Comparison of ENCODE assay signal across 1 cellular context in the genomic region with DNA sequence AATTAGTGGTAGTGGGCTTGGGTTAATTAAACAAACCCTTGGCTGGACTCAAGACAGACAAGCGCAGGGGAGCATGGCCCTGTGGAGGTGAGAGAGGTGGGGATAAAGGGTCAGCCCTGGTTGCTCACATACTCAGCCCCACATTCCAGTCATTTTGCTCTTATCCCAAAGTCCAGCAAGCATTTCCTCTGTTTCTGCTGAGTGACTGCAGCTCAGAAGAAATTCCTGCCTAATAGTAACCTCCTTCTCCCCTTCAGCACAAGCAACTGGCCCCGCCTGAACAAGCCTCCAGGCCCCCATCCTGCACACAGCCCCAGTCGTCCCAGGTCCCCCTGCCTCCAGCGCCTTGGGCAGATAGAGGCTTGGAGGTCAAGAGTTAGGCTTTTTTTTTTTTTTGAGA.
TF ChIP-seq lines count a peak whose summit lies in the region.

No MANE protein-coding gene starts in this region.

TF ChIP-seq in HepG2, 621 proteins besides CTCF, POLR2A, EP300 and RAD21 (continued from another document and continues in another):
- TF ChIP-seq, protein P1, sequence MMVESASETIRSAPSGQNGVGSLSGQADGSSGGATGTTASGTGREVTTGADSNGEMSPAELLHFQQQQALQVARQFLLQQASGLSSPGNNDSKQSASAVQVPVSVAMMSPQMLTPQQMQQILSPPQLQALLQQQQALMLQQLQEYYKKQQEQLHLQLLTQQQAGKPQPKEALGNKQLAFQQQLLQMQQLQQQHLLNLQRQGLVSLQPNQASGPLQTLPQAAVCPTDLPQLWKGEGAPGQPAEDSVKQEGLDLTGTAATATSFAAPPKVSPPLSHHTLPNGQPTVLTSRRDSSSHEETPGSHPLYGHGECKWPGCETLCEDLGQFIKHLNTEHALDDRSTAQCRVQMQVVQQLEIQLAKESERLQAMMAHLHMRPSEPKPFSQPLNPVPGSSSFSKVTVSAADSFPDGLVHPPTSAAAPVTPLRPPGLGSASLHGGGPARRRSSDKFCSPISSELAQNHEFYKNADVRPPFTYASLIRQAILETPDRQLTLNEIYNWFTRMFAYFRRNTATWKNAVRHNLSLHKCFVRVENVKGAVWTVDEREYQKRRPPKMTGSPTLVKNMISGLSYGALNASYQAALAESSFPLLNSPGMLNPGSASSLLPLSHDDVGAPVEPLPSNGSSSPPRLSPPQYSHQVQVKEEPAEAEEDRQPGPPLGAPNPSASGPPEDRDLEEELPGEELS (CRISPR knock-in tag; IDR thresholded peaks at IDR 0.05): peak; percentile 48; the same call in 1 of the 2 replicates
- no peak for TF ChIP-seq ISL2 (CRISPR knock-in tag; IDR thresholded peaks at IDR 0.05)
- no peak for TF ChIP-seq CBX5 (CRISPR knock-in tag; IDR thresholded peaks at IDR 0.05; ENCODE audit: borderline replicate concordance)
- TF ChIP-seq SNAPC2 (CRISPR knock-in tag; IDR thresholded peaks at IDR 0.05): no peak
- TF ChIP-seq KDM2A (CRISPR knock-in tag; IDR thresholded peaks at IDR 0.05; ENCODE audit: borderline replicate concordance, low read depth): no peak
- TF ChIP-seq ZNF235 (CRISPR knock-in tag; IDR thresholded peaks at IDR 0.05; ENCODE audit: borderline replicate concordance): no peak
- no peak for TF ChIP-seq ZEB1 (IDR thresholded peaks at IDR 0.05; ENCODE audit: insufficient replicate concordance, low read depth)
- no peak for TF ChIP-seq ZNF24 (IDR thresholded peaks at IDR 0.05)
- TF ChIP-seq, protein P2, sequence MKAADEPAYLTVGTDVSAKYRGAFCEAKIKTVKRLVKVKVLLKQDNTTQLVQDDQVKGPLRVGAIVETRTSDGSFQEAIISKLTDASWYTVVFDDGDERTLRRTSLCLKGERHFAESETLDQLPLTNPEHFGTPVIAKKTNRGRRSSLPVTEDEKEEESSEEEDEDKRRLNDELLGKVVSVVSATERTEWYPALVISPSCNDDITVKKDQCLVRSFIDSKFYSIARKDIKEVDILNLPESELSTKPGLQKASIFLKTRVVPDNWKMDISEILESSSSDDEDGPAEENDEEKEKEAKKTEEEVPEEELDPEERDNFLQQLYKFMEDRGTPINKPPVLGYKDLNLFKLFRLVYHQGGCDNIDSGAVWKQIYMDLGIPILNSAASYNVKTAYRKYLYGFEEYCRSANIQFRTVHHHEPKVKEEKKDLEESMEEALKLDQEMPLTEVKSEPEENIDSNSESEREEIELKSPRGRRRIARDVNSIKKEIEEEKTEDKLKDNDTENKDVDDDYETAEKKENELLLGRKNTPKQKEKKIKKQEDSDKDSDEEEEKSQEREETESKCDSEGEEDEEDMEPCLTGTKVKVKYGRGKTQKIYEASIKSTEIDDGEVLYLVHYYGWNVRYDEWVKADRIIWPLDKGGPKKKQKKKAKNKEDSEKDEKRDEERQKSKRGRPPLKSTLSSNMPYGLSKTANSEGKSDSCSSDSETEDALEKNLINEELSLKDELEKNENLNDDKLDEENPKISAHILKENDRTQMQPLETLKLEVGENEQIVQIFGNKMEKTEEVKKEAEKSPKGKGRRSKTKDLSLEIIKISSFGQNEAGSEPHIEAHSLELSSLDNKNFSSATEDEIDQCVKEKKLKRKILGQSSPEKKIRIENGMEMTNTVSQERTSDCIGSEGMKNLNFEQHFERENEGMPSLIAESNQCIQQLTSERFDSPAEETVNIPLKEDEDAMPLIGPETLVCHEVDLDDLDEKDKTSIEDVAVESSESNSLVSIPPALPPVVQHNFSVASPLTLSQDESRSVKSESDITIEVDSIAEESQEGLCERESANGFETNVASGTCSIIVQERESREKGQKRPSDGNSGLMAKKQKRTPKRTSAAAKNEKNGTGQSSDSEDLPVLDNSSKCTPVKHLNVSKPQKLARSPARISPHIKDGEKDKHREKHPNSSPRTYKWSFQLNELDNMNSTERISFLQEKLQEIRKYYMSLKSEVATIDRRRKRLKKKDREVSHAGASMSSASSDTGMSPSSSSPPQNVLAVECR (CRISPR knock-in tag; IDR thresholded peaks at IDR 0.05; ENCODE audit: borderline replicate concordance): peak; percentile 47; the same call in 1 of the 2 replicates
- TF ChIP-seq ZNF562 (CRISPR knock-in tag; IDR thresholded peaks at IDR 0.05; ENCODE audit: borderline replicate concordance): no peak
- TF ChIP-seq ZNF703 (CRISPR knock-in tag; IDR thresholded peaks at IDR 0.05; ENCODE audit: borderline replicate concordance): no peak
- peak; percentile 32; the same call in 1 of the 2 replicates for TF ChIP-seq HDAC2 (CRISPR knock-in tag; IDR thresholded peaks at IDR 0.05)
- TF ChIP-seq ZBTB21 (CRISPR knock-in tag; IDR thresholded peaks at IDR 0.05): no peak
- TF ChIP-seq, protein P3, sequence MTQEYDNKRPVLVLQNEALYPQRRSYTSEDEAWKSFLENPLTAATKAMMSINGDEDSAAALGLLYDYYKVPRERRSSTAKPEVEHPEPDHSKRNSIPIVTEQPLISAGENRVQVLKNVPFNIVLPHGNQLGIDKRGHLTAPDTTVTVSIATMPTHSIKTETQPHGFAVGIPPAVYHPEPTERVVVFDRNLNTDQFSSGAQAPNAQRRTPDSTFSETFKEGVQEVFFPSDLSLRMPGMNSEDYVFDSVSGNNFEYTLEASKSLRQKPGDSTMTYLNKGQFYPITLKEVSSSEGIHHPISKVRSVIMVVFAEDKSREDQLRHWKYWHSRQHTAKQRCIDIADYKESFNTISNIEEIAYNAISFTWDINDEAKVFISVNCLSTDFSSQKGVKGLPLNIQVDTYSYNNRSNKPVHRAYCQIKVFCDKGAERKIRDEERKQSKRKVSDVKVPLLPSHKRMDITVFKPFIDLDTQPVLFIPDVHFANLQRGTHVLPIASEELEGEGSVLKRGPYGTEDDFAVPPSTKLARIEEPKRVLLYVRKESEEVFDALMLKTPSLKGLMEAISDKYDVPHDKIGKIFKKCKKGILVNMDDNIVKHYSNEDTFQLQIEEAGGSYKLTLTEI (CRISPR knock-in tag; conservative IDR thresholded peaks at IDR 0.05): no peak
- peak; percentile 25; the same call in 1 of the 2 replicates for TF ChIP-seq RXRB (CRISPR knock-in tag; IDR thresholded peaks at IDR 0.05; ENCODE audit: borderline replicate concordance)
- peak; percentile 48; the same call in 1 of the 2 replicates for TF ChIP-seq ZMYM4 (CRISPR knock-in tag; IDR thresholded peaks at IDR 0.05)
- TF ChIP-seq, protein P4, sequence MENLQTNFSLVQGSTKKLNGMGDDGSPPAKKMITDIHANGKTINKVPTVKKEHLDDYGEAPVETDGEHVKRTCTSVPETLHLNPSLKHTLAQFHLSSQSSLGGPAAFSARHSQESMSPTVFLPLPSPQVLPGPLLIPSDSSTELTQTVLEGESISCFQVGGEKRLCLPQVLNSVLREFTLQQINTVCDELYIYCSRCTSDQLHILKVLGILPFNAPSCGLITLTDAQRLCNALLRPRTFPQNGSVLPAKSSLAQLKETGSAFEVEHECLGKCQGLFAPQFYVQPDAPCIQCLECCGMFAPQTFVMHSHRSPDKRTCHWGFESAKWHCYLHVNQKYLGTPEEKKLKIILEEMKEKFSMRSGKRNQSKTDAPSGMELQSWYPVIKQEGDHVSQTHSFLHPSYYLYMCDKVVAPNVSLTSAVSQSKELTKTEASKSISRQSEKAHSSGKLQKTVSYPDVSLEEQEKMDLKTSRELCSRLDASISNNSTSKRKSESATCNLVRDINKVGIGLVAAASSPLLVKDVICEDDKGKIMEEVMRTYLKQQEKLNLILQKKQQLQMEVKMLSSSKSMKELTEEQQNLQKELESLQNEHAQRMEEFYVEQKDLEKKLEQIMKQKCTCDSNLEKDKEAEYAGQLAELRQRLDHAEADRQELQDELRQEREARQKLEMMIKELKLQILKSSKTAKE (CRISPR knock-in tag; IDR thresholded peaks at IDR 0.05; ENCODE audit: borderline replicate concordance): no peak
- TF ChIP-seq ZBTB7A (CRISPR knock-in tag; IDR thresholded peaks at IDR 0.05): 0 out of 2 replicates have a peak, but pooled peaks have one; percentile 56
- TF ChIP-seq, protein P5, sequence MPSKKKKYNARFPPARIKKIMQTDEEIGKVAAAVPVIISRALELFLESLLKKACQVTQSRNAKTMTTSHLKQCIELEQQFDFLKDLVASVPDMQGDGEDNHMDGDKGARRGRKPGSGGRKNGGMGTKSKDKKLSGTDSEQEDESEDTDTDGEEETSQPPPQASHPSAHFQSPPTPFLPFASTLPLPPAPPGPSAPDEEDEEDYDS (CRISPR knock-in tag; IDR thresholded peaks at IDR 0.05): no peak
- TF ChIP-seq, protein P6, sequence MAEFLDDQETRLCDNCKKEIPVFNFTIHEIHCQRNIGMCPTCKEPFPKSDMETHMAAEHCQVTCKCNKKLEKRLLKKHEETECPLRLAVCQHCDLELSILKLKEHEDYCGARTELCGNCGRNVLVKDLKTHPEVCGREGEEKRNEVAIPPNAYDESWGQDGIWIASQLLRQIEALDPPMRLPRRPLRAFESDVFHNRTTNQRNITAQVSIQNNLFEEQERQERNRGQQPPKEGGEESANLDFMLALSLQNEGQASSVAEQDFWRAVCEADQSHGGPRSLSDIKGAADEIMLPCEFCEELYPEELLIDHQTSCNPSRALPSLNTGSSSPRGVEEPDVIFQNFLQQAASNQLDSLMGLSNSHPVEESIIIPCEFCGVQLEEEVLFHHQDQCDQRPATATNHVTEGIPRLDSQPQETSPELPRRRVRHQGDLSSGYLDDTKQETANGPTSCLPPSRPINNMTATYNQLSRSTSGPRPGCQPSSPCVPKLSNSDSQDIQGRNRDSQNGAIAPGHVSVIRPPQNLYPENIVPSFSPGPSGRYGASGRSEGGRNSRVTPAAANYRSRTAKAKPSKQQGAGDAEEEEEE (CRISPR knock-in tag; IDR thresholded peaks at IDR 0.05; ENCODE audit: borderline replicate concordance): no peak
- no peak for TF ChIP-seq ZNF468 (CRISPR knock-in tag; IDR thresholded peaks at IDR 0.05)
- peak; percentile 34; the same call in 1 of the 2 replicates for TF ChIP-seq THAP11 (CRISPR knock-in tag; IDR thresholded peaks at IDR 0.05)
- TF ChIP-seq ZBTB8A (CRISPR knock-in tag; IDR thresholded peaks at IDR 0.05; ENCODE audit: borderline replicate concordance, low read depth): no peak
- no peak for TF ChIP-seq SOX6 (IDR thresholded peaks at IDR 0.05)
- TF ChIP-seq SOX6 (CRISPR knock-in tag; IDR thresholded peaks at IDR 0.05): peak; percentile 32; the same call in 1 of the 2 replicates
- TF ChIP-seq, protein P7, sequence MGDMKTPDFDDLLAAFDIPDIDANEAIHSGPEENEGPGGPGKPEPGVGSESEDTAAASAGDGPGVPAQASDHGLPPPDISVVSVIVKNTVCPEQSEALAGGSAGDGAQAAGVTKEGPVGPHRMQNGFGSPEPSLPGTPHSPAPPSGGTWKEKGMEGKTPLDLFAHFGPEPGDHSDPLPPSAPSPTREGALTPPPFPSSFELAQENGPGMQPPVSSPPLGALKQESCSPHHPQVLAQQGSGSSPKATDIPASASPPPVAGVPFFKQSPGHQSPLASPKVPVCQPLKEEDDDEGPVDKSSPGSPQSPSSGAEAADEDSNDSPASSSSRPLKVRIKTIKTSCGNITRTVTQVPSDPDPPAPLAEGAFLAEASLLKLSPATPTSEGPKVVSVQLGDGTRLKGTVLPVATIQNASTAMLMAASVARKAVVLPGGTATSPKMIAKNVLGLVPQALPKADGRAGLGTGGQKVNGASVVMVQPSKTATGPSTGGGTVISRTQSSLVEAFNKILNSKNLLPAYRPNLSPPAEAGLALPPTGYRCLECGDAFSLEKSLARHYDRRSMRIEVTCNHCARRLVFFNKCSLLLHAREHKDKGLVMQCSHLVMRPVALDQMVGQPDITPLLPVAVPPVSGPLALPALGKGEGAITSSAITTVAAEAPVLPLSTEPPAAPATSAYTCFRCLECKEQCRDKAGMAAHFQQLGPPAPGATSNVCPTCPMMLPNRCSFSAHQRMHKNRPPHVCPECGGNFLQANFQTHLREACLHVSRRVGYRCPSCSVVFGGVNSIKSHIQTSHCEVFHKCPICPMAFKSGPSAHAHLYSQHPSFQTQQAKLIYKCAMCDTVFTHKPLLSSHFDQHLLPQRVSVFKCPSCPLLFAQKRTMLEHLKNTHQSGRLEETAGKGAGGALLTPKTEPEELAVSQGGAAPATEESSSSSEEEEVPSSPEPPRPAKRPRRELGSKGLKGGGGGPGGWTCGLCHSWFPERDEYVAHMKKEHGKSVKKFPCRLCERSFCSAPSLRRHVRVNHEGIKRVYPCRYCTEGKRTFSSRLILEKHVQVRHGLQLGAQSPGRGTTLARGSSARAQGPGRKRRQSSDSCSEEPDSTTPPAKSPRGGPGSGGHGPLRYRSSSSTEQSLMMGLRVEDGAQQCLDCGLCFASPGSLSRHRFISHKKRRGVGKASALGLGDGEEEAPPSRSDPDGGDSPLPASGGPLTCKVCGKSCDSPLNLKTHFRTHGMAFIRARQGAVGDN (CRISPR knock-in tag; IDR thresholded peaks at IDR 0.05): peak; percentile 70
- TF ChIP-seq KMT2A (CRISPR knock-in tag; IDR thresholded peaks at IDR 0.05): no peak
- TF ChIP-seq, protein P8, sequence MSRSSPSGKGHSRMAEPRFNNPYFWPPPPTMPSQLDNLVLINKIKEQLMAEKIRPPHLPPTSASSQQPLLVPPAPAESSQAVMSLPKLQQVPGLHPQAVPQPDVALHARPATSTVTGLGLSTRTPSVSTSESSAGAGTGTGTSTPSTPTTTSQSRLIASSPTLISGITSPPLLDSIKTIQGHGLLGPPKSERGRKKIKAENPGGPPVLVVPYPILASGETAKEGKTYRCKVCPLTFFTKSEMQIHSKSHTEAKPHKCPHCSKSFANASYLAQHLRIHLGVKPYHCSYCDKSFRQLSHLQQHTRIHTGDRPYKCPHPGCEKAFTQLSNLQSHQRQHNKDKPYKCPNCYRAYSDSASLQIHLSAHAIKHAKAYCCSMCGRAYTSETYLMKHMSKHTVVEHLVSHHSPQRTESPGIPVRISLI (CRISPR knock-in tag; IDR thresholded peaks at IDR 0.05; ENCODE audit: borderline replicate concordance): peak; percentile 45; the same call in 1 of the 2 replicates
- no peak for TF ChIP-seq ZNF367 (CRISPR knock-in tag; IDR thresholded peaks at IDR 0.05; ENCODE audit: borderline replicate concordance)
- no peak for TF ChIP-seq HNRNPL (IDR thresholded peaks at IDR 0.05; ENCODE audit: low read depth, low read length)
